In genomic region chr1:27074175-27074780, GRCh38 we compare ENCODE assay signal across 16 cellular contexts.
A peak's percentile ranks its signal among the peaks of the same experiment; 100 is the strongest.
DNase-seq lines count a peak whose midpoint lies in the region; TF ChIP-seq lines count a peak whose summit lies in the region.
"Had no signal": no experiment of that assay in that cellular context is flagged by ENCODE, and none has a peak within 500 bp of the region (broad histone marks: within the 10 kb centered on the region; RNA-seq: fewer than 3 reads in every experiment).

No MANE protein-coding gene starts in this region.

- H3K36me3 ChIP-seq in spleen (no peaks in the 10 kb centered on the region), vagina (no peaks in the 10 kb centered on the region)
- H3K36me3 ChIP-seq: heart left ventricle, neutrophil, thyroid gland had no signal

- no peaks in the 10 kb centered on the region for H3K9me3 ChIP-seq in spleen
- H3K9me3 ChIP-seq in vagina = no peaks in the 10 kb centered on the region
- H3K9me3 ChIP-seq: heart left ventricle, neutrophil, thyroid gland had no signal

- no peak for TF ChIP-seq POLR2A in spleen (IDR thresholded peaks at IDR 0.05)
- TF ChIP-seq POLR2A in vagina (IDR thresholded peaks at IDR 0.05) = no peak

- TF ChIP-seq CTCF in spleen (IDR thresholded peaks at IDR 0.05 in 8 of 11, conservative IDR thresholded peaks at IDR 0.05 in 3 of 11) = no peak
- no peak for TF ChIP-seq CTCF in vagina (IDR thresholded peaks at IDR 0.05)

- peak overlapping the region in 7 of 8 donors; percentile 35 to 76 (median 65) for H3K27ac ChIP-seq in spleen
- H3K27ac ChIP-seq in vagina = no peak overlapping the region
- H3K27ac ChIP-seq: heart left ventricle, neutrophil, thyroid gland had no signal

- 35 to 51% (median 45%) methylated on average over 2 to 3 of the region's 3 CpGs for WGBS in spleen, 5 donors

- H3K4me3 ChIP-seq in spleen (no peak overlapping the region), vagina (no peak overlapping the region)
- H3K4me3 ChIP-seq: heart left ventricle, skin epidermis, thyroid gland had no signal

- intact Hi-C loops in spleen (cut with DNase I; ENCODE audit: low total_unique reads) = no loop called here
- intact Hi-C loops in vagina (cut with DNase I) = no loop called here

- H3K27me3 ChIP-seq in spleen (replicated peaks in 1 of 7) = no peaks in the 10 kb centered on the region
- no peaks in the 10 kb centered on the region for H3K27me3 ChIP-seq in vagina
- H3K27me3 ChIP-seq: heart left ventricle, thyroid gland had no signal

- H3K4me1 ChIP-seq in spleen = peaks cover 0 to 6% (median 1%) of the 10 kb centered on the region in 6 donors
- H3K4me1 ChIP-seq in vagina = peaks cover 8% of the 10 kb centered on the region
- H3K4me1 ChIP-seq: heart left ventricle had no signal

- peak; percentile 6 for DNase-seq in SIG-M5 treated with dmso at 0.1 percent for 504 hours (lab: John Stamatoyannopoulos, UW; ENCODE audit: unreplicated experiment)
- no peak for DNase-seq in SIG-M5 (lab: John Stamatoyannopoulos, UW)
- peak; percentile 36 for DNase-seq in MV-4-11 (lab: John Stamatoyannopoulos, UW)
- DNase-seq in dermis blood vessel endothelial cell = peak; percentile 13
- DNase-seq in spleen = no peak
- DNase-seq in glomerular visceral epithelial cell (ENCODE audit: extremely low spot score) = no peak
- no peak for DNase-seq in DMS79 (lab: John Stamatoyannopoulos, UW)
- no peak for DNase-seq in vagina (ENCODE audit: extremely low spot score in 2 of 2)
- DNase-seq: activated CD4-positive, alpha-beta T cell treated with anti-CD3 and anti-CD28 coated beads, Interleukin-2, amount 50 U/mL, for 4 hours; DMS 273 treated with DMSO at 0.1 percent for 48 hours; heart left ventricle; left ventricle myocardium superior; NCI-H2171 treated with DMSO at 0.1 percent for 48 hours; thyroid gland had no signal

Comparison
In these comparisons a context has a peak if more than half of its experiments do, and no peak if none do; other contexts are left out.
1. DNase-seq: peak in SIG-M5 treated with dmso at 0.1 percent for 504 hours (single experiment), MV-4-11 (single experiment) and dermis blood vessel endothelial cell (single experiment); none in SIG-M5 (single experiment), spleen (single experiment), glomerular visceral epithelial cell (single experiment), DMS79 (single experiment) and vagina (0 of 2).